ENCODE assay signal across 12 cellular contexts in the genomic region with DNA sequence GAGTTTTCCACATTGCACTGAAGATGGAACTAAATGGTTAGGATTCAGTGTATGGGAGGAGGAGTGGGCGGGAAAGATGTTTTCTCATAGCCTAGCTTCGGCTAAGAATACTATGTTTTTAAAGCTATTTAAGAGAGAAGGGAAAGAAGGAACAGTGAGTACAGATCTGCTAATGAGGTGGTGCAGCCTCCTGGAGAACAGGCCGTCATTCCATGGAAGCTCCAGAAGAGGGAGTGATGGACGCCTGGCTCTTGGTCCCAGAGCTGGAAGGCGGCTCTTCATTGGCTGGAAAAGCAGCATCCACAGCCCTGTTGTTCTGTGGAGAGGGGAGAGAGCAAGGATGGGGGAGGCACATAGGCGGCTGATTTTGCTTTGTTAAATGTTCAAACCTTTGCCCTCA. TPM values are rescaled to one million over a fixed set of nuclear protein-coding genes. Genes with fewer than 3 reads are reported as not detected.
A peak's percentile ranks its signal among the peaks of the same experiment; 100 is the strongest.
DNase-seq lines count a peak whose midpoint lies in the region; ATAC-seq and TF ChIP-seq lines count a peak whose summit lies in the region.
"Had no signal": no experiment of that assay in that cellular context is flagged by ENCODE, and none has a peak within 500 bp of the region (broad histone marks: within the 10 kb centered on the region; RNA-seq: fewer than 3 reads in every experiment).

No MANE protein-coding gene starts in this region.

- H3K4me2 ChIP-seq in hepatocyte, result no peak overlapping the region

- H3K9me2 ChIP-seq in hepatocyte (replicated peaks; ENCODE audit: insufficient read depth), result no peaks in the 10 kb centered on the region

- H3K4me1 ChIP-seq in hepatocyte (ENCODE audit: insufficient read depth), result peaks cover 6% of the 10 kb centered on the region

- H4K20me1 ChIP-seq in hepatocyte (ENCODE audit: insufficient read depth, poor library complexity, severe bottlenecking), result no peaks in the 10 kb centered on the region

- peak; percentile 62 for ATAC-seq in sciatic nerve
- no peak for ATAC-seq in HG02885 (IDR thresholded peaks at IDR 0.05; ENCODE audit: poor library complexity, unreplicated experiment)

- H3K27me3 ChIP-seq in hepatocyte, result peaks cover 4% of the 10 kb centered on the region

- H3K4me3 ChIP-seq in hepatocyte, result no peak overlapping the region
- H3K4me3 ChIP-seq: transverse colon had no signal

- no peaks in the 10 kb centered on the region for H3K79me2 ChIP-seq in hepatocyte

- no peaks in the 10 kb centered on the region for H3K9me3 ChIP-seq in hepatocyte (ENCODE audit: low read depth)
- H3K9me3 ChIP-seq: transverse colon had no signal

- 69% methylated on average over 6 of the region's 6 CpGs for WGBS in hepatocyte (ENCODE audit: low lambda C conversion rate, missing lambda C conversion rate)

- DNase-seq in DMS153 treated with DMSO at 0.1 percent for 48 hours (lab: John Stamatoyannopoulos, UW; ENCODE audit: unreplicated experiment), result peak; percentile 19
- no peak for DNase-seq in DMS153 (lab: John Stamatoyannopoulos, UW)
- DNase-seq in astrocyte of the hippocampus (ENCODE audit: low read depth, low spot score), result peak; percentile 46
- peak; percentile 35 for DNase-seq in hepatocyte (ENCODE audit: low spot score)
- DNase-seq in sciatic nerve (ENCODE audit: low spot score), result no peak
- no peak for DNase-seq in NCI-H524 treated with DMSO at 0.1 percent for 48 hours (lab: John Stamatoyannopoulos, UW)
- DNase-seq in NCI-H446 treated with DMSO at 0.1 percent for 48 hours (lab: John Stamatoyannopoulos, UW), result no peak
- DNase-seq: 8988T; activated naive CD4-positive, alpha-beta T cell treated with anti-CD3 and anti-CD28 coated beads, Interleukin-2, amount 50 U/mL, for 16 hours; transverse colon had no signal

- intact Hi-C loops in sciatic nerve (cut with DNase I), result loop anchor here (5.0 kb wide), 1 partner anchor 102 kb away; no protein-coding TSS in a partner anchor

- no peak overlapping the region for H3K27ac ChIP-seq in hepatocyte
- H3K27ac ChIP-seq: transverse colon had no signal

- peak; percentile 19 for TF ChIP-seq CTCF in hepatocyte (IDR thresholded peaks at IDR 0.05; ENCODE audit: poor library complexity)

- H3K36me3 ChIP-seq in hepatocyte (replicated peaks; ENCODE audit: insufficient read depth, low read depth), result no peaks in the 10 kb centered on the region
- H3K36me3 ChIP-seq: transverse colon had no signal

- H2AFZ ChIP-seq in hepatocyte, result no peak overlapping the region

RNA-seq across cellular contexts. Expression of a gene that starts 6.9 kb away (rescaled TPM):
- total RNA-seq in hepatocyte, result 1.0 and 1.1 TPM in 2 replicates
- polyA plus RNA-seq in hepatocyte, result 0.85 and 1.2 TPM in 2 replicates
- total RNA-seq in sciatic nerve, result 0.18 TPM
- total RNA-seq: MCF 10A, transverse colon had no signal

Comparison
In these comparisons a context has a peak if more than half of its experiments do, and no peak if none do; other contexts are left out.
1. DNase-seq: peak in DMS153 treated with DMSO at 0.1 percent for 48 hours (single experiment), astrocyte of the hippocampus (single experiment) and hepatocyte (single experiment); none in DMS153 (single experiment), sciatic nerve (single experiment), NCI-H524 treated with DMSO at 0.1 percent for 48 hours (single experiment) and NCI-H446 treated with DMSO at 0.1 percent for 48 hours (single experiment).